In the genomic region with DNA sequence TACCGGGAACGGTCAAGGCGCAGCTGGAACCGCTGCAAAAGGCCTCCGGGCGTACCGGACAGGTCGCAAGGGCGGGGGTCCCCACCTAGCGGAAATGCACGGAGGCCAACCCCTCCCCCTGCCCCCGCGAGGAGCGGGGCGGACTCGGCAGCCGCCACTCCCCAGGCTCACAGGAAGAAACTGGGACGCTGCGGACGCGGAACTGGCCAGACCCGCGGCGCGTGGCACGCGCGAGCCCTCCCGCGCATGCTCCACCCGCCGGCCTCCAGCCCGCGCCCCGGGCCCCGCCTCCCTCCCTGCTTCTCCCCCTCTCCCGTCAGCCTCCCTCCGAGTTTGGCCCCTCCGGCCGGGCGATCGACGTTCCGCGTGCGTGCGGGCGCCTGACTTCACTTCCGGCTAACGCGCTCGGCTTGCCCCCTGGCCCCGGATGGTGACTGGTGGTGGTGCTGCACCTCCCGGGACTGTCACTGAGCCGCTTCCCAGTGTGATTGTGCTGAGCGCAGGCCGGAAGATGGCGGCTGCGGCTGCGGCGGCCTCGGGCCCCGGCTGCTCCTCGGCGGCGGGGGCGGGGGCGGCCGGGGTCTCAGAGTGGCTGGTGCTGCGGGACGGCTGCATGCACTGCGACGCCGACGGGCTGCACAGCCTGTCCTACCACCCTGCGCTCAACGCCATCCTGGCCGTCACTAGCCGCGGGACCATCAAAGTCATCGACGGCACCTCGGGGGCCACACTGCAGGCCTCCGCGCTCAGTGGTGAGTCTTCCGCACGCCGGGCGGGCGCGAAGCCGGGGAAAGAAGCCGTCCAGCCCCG, we compare ENCODE assay signal across 8 cellular contexts. TPM values are rescaled to one million over a fixed set of nuclear protein-coding genes. Genes with fewer than 3 reads are reported as not detected.
DNase-seq lines count a peak whose midpoint lies in the region; ATAC-seq and TF ChIP-seq lines count a peak whose summit lies in the region.

A gene with protein sequence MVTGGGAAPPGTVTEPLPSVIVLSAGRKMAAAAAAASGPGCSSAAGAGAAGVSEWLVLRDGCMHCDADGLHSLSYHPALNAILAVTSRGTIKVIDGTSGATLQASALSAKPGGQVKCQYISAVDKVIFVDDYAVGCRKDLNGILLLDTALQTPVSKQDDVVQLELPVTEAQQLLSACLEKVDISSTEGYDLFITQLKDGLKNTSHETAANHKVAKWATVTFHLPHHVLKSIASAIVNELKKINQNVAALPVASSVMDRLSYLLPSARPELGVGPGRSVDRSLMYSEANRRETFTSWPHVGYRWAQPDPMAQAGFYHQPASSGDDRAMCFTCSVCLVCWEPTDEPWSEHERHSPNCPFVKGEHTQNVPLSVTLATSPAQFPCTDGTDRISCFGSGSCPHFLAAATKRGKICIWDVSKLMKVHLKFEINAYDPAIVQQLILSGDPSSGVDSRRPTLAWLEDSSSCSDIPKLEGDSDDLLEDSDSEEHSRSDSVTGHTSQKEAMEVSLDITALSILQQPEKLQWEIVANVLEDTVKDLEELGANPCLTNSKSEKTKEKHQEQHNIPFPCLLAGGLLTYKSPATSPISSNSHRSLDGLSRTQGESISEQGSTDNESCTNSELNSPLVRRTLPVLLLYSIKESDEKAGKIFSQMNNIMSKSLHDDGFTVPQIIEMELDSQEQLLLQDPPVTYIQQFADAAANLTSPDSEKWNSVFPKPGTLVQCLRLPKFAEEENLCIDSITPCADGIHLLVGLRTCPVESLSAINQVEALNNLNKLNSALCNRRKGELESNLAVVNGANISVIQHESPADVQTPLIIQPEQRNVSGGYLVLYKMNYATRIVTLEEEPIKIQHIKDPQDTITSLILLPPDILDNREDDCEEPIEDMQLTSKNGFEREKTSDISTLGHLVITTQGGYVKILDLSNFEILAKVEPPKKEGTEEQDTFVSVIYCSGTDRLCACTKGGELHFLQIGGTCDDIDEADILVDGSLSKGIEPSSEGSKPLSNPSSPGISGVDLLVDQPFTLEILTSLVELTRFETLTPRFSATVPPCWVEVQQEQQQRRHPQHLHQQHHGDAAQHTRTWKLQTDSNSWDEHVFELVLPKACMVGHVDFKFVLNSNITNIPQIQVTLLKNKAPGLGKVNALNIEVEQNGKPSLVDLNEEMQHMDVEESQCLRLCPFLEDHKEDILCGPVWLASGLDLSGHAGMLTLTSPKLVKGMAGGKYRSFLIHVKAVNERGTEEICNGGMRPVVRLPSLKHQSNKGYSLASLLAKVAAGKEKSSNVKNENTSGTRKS (N-terminal part only) (plus strand): TSS at position 289 of the 810 bp plus-strand sequence. CDS start 139 bp downstream, at position 428.

- H3K27ac ChIP-seq in VCaP (peak within 1 kb of the TSS; percentile 98), iPS-18a (ENCODE audit: low read length) (peak within 1 kb of the TSS; percentile 84)

- H3K4me1 ChIP-seq in iPS-18a (ENCODE audit: control insufficient read depth, low read depth, low read length) (peaks cover 12% of the 10 kb centered on the region), skeletal muscle satellite cell (ENCODE audit: control insufficient read depth, insufficient read depth, low read length) (peaks cover 23% of the 10 kb centered on the region)

- H3K9me3 ChIP-seq in iPS-18a (ENCODE audit: control insufficient read depth, low read depth, low read length) = no peaks in the 10 kb centered on the region
- H3K9me3 ChIP-seq in skeletal muscle satellite cell (replicated peaks; ENCODE audit: low read length) = no peaks in the 10 kb centered on the region

- H3K36me3 ChIP-seq in iPS-18a (ENCODE audit: control insufficient read depth, low read depth, low read length) (no peaks in the 10 kb centered on the region), skeletal muscle satellite cell (ENCODE audit: insufficient read depth, low read length) (peaks cover 8% of the 10 kb centered on the region)

- H3K4me3 ChIP-seq in AG04449 (ENCODE audit: low read depth, low read length) (peak within 1 kb of the TSS; percentile 92), iPS-18a (ENCODE audit: low read length) (peak within 1 kb of the TSS; percentile 96), skeletal muscle satellite cell (ENCODE audit: low read length) (peak within 1 kb of the TSS; percentile 97)

- peak within 1 kb of the TSS; percentile 92 for H3K4me2 ChIP-seq in skeletal muscle satellite cell (ENCODE audit: low read length)

- TF ChIP-seq CTCF in AG04449 (IDR thresholded peaks at IDR 0.05; ENCODE audit: insufficient read depth, low read length, missing control alignments) (no peak), VCaP (conservative IDR thresholded peaks at IDR 0.05) (no peak)

- peak; percentile 90 for ATAC-seq in GM18907 (IDR thresholded peaks at IDR 0.05; ENCODE audit: unreplicated experiment)
- ATAC-seq in HG03139 (IDR thresholded peaks at IDR 0.05; ENCODE audit: unreplicated experiment) = peak; percentile 83

- DNase-seq in AG04449 (ENCODE audit: low read depth, low spot score) (peak; percentile 66), NCI-H2196 treated with DMSO at 0.1 percent for 48 hours (lab: John Stamatoyannopoulos, UW; ENCODE audit: unreplicated experiment) (peak; percentile 89), T47D (ENCODE audit: low read depth in 1 of 2, low spot score in 1 of 2) (peak; percentile 91 to 97)

- in situ Hi-C loops in T47D (cut with HindIII; ENCODE audit: low pct_unique_long_range_greater_than_20kb, low sequenced_read_pairs) = no loop called here

- H3K9ac ChIP-seq in iPS-18a (ENCODE audit: low read length) = peak within 1 kb of the TSS; percentile 93
- peak within 1 kb of the TSS; percentile 98 for H3K9ac ChIP-seq in skeletal muscle satellite cell (ENCODE audit: low read depth, low read length)

- H3K27me3 ChIP-seq in iPS-18a (ENCODE audit: control insufficient read depth, insufficient read depth, low read length) = no peaks in the 10 kb centered on the region
- no peaks in the 10 kb centered on the region for H3K27me3 ChIP-seq in skeletal muscle satellite cell (ENCODE audit: control insufficient read depth, insufficient read depth, low read length)

- POLR2A ChIA-PET in AG04449 (lab: Yijun Ruan, JAX) = interaction anchor here (1.0 kb wide), 1 partner anchor 10 kb away, joined by 3 read pairs; no protein-coding TSS in a partner anchor

- CTCF ChIA-PET in AG04449 (lab: Yijun Ruan, JAX) = no interaction called here

RNA-seq across cellular contexts. Expression of the gene that starts here (rescaled TPM):
- total RNA-seq in skeletal muscle satellite cell (2012; rRNA removed) = 90.0 and 106 TPM in 2 replicates

Comparison
In these comparisons a context has a peak if more than half of its experiments do, and no peak if none do; other contexts are left out.
1. Peak in every context shown above with its lines: DNase-seq, ATAC-seq, H3K4me3 ChIP-seq and H3K27ac ChIP-seq.